Comparison of ENCODE assay signal across 4 cellular contexts in genomic region chr4:67229148-67229547, GRCh38.
"Had no signal": no experiment of that assay in that cellular context is flagged by ENCODE, and none has a peak within 500 bp of the region (broad histone marks: within the 10 kb centered on the region; RNA-seq: fewer than 3 reads in every experiment).

No MANE protein-coding gene starts in this region.

- ATAC-seq: HepG2, K562 had no signal

- H3K4me3 ChIP-seq: K562 had no signal

- H3K27ac ChIP-seq: HL-60 had no signal

- DNase-seq: IMR-90 had no signal
